ENCODE assay signal across 16 cellular contexts in the genomic region with DNA sequence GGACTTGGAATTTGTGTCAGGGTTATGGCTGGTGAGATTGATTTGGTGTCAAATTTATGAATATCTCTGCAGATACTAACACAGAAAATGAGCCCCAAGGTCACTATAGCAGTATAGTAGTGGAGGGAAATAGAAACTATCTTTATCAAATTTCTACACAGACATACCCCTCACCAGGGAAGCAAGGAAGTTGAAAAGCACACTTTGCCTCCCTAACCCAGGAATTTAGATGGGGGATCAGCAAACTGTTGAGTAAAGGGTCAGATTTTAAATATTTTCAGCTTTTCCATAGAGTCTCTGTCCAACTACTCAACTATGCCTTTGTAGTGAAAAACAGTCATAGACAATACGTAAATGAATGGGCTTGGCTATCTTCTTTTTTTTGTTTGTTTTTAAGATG.
"Had no signal": no experiment of that assay in that cellular context is flagged by ENCODE, and none has a peak within 500 bp of the region (broad histone marks: within the 10 kb centered on the region; RNA-seq: fewer than 3 reads in every experiment).

No MANE protein-coding gene starts in this region.

- H3K9me3 ChIP-seq: heart left ventricle, right atrium auricular region, tibial artery had no signal

- H3K27ac Mint-ChIP-seq: nephron progenitor cell had no signal

- ATAC-seq: esophagus mucosa; heart left ventricle; left lobe of liver; stimulated activated naive CD8-positive, alpha-beta T cell treated with anti-CD3 and anti-CD28 coated beads, Interleukin-15, Interleukin-2, amounts not matched to agents 100 U/mL and 50 U/mL, for 24 hours had no signal

- H3K4me3 Mint-ChIP-seq: nephron progenitor cell had no signal

- DNase-seq: central memory CD4-positive, alpha-beta T cell; cortex of kidney; dorsolateral prefrontal cortex; effector CD8-positive, alpha-beta T cell; heart left ventricle; hypothalamus; islet precursor cell; mammary epithelial cell; nephron progenitor cell; small intestine; stimulated activated CD4-positive, alpha-beta T cell treated with anti-CD3 and anti-CD28 coated beads, Interleukin-12 subunit alpha, Interleukin-12 subunit beta, amount 100 ng/mL, for 4 hours; stimulated activated naive CD8-positive, alpha-beta T cell treated with anti-CD3 and anti-CD28 coated beads, Interleukin-15, Interleukin-2, amounts not matched to agents 100 U/mL and 50 U/mL, for 24 hours had no signal
